ENCODE assay signal across 9 cellular contexts in the genomic region with DNA sequence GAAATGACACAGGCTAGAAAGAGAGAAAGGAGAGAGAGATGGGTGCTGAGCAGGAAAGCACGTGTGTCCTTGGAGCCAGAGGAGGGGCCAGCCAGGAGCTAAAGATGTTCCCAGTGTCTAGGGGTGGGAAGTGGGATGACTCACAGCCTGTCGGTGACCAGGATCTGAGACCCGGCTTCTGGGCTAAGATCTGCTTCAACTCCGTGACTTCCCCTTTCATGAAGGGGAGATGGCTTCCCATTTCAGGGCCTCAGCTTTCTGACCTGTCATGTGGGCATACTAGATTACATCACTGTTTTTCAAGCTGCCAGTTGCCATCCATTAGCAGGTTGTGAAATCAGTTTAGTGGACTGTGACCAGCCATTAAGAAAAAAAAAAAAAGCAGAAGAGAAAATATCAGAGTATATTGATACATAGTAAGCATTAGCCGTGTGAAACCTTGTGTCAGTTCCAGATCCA. TPM values are rescaled to one million over a fixed set of nuclear protein-coding genes. Genes with fewer than 3 reads are reported as not detected.
DNase-seq lines count a peak whose midpoint lies in the region; ATAC-seq and TF ChIP-seq lines count a peak whose summit lies in the region.
"Had no signal": no experiment of that assay in that cellular context is flagged by ENCODE, and none has a peak within 500 bp of the region (broad histone marks: within the 10 kb centered on the region; RNA-seq: fewer than 3 reads in every experiment).

No MANE protein-coding gene starts in this region.

- in situ Hi-C loops in GM23248 (cut with MboI): no loop called here

- ATAC-seq in upper lobe of right lung: peak; percentile 90

- no peaks in the 10 kb centered on the region for H3K9me3 ChIP-seq in GM23248 (ENCODE audit: low read depth)
- no peaks in the 10 kb centered on the region for H3K9me3 ChIP-seq in upper lobe of right lung

- H3K36me3 Mint-ChIP-seq in Calu3 (ENCODE audit: insufficient read depth, unreplicated experiment): no peaks in the 10 kb centered on the region

- TF ChIP-seq CTCF in upper lobe of right lung (IDR thresholded peaks at IDR 0.05) (no peak), Calu3 (IDR thresholded peaks at IDR 0.05; ENCODE audit: unreplicated experiment) (no peak)

- 23 to 32% methylated on average over 5 of the region's 5 CpGs for WGBS in GM23248 (ENCODE audit: low coverage in 1 of 2, low lambda C conversion rate in 2 of 2, missing lambda C conversion rate in 2 of 2), 2 experiments

- H3K36me3 ChIP-seq in GM23248 (ENCODE audit: low read depth) (no peaks in the 10 kb centered on the region), upper lobe of right lung (no peaks in the 10 kb centered on the region)

- H3K4me1 ChIP-seq in GM23248 (ENCODE audit: insufficient read depth) (peaks cover 17% of the 10 kb centered on the region), upper lobe of right lung (peaks cover 4% of the 10 kb centered on the region)

- no peaks in the 10 kb centered on the region for H4K20me1 ChIP-seq in GM23248 (ENCODE audit: insufficient read depth)

- H3K9me3 Mint-ChIP-seq in Calu3 (ENCODE audit: low read depth, unreplicated experiment): no peaks in the 10 kb centered on the region

- H3K4me3 ChIP-seq in GM23248 (no peak overlapping the region), upper lobe of right lung (no peak overlapping the region)

- no peaks in the 10 kb centered on the region for H3K9me2 ChIP-seq in GM23248 (ENCODE audit: insufficient read depth)

- H3K27me3 ChIP-seq in GM23248 (replicated peaks; ENCODE audit: insufficient read depth): no peaks in the 10 kb centered on the region
- no peaks in the 10 kb centered on the region for H3K27me3 ChIP-seq in upper lobe of right lung

- H3K4me2 ChIP-seq in GM23248 (ENCODE audit: unreplicated experiment): no peak overlapping the region

- intact Hi-C loops in head of caudate nucleus (cut with DNase I) (no loop called here), upper lobe of right lung (cut with DNase I) (no loop called here), Calu3 (cut with micrococcal nuclease; ENCODE audit: unreplicated experiment) (no loop called here)

- H3K79me2 ChIP-seq in GM23248 (ENCODE audit: insufficient read depth): no peaks in the 10 kb centered on the region

- no peak overlapping the region for H3K27ac Mint-ChIP-seq in Calu3 (ENCODE audit: unreplicated experiment)

- H3K4me3 Mint-ChIP-seq in Calu3 (ENCODE audit: low read depth, unreplicated experiment): no peak overlapping the region

- H3K4me1 Mint-ChIP-seq in Calu3 (ENCODE audit: low read depth, unreplicated experiment): peaks cover 26% of the 10 kb centered on the region

- no peaks in the 10 kb centered on the region for H3K27me3 Mint-ChIP-seq in Calu3 (ENCODE audit: unreplicated experiment)

- no peak overlapping the region for H2AFZ ChIP-seq in GM23248

- DNase-seq in EL (peak; percentile 60), GM23248 (peak; percentile 76), NOMO-1 treated with DMSO at 0.1 percent for 48 hours (lab: John Stamatoyannopoulos, UW; ENCODE audit: unreplicated experiment) (peak; percentile 98), head of caudate nucleus (peak in 28 of 42 donors; percentile 11 to 68 (median 34)), upper lobe of right lung (peak; percentile 74), Calu3 (no peak), HuH-7.5 (ENCODE audit: low spot score) (no peak), hepatic stellate cell (ENCODE audit: low spot score) (no peak)

- H3K27ac ChIP-seq in GM23248 (no peak overlapping the region), upper lobe of right lung (no peak overlapping the region)

- H3F3A ChIP-seq in GM23248 (ENCODE audit: insufficient read depth): no peaks in the 10 kb centered on the region

- CTCF ChIA-PET in Calu3 (lab: Charles Lee): no interaction called here

- no TSS peak for BruUV-seq in Calu3 (replicated peaks; lab: Mats Ljungman, UMichigan)

- no peak overlapping the region for H3K9ac ChIP-seq in GM23248

RNA-seq across cellular contexts. Expression of gene TGM3, which starts 5.4 kb away (rescaled TPM):
- total RNA-seq in GM23248 (2014; rRNA removed; shearing (Covaris generic)): 0.11 TPM in 1 of 2 replicates, not detected in the other
- polyA plus RNA-seq in GM23248 (2016; fragmentation: Nextera tagmentation; extraction: Ambion mirVana): 0.14 and 0.25 TPM in 2 replicates
- total RNA-seq in upper lobe of right lung: not detected
- not detected in 2 replicates for total RNA-seq in Calu3 (2022)
- total RNA-seq: urinary bladder had no signal
- polyA plus RNA-seq: urinary bladder had no signal

Comparison
In these comparisons a context has a peak if more than half of its experiments do, and no peak if none do; other contexts are left out.
1. DNase-seq: peak in EL (single experiment), GM23248 (single experiment), NOMO-1 treated with DMSO at 0.1 percent for 48 hours (single experiment), head of caudate nucleus (28 of 42) and upper lobe of right lung (single experiment); none in Calu3 (single experiment), HuH-7.5 (single experiment) and hepatic stellate cell (single experiment).